15 cellular contexts compared by ENCODE assay signal in genomic region chr11:2179516-2179915, GRCh38. TPM values are rescaled to one million over a fixed set of nuclear protein-coding genes. Genes with fewer than 3 reads are reported as not detected.
A peak's percentile ranks its signal among the peaks of the same experiment; 100 is the strongest.
DNase-seq lines count a peak whose midpoint lies in the region; ATAC-seq and TF ChIP-seq lines count a peak whose summit lies in the region.
"Had no signal": no experiment of that assay in that cellular context is flagged by ENCODE, and none has a peak within 500 bp of the region (broad histone marks: within the 10 kb centered on the region; RNA-seq: fewer than 3 reads in every experiment).

No MANE protein-coding gene starts in this region.

- H3K4me3 Mint-ChIP-seq in activated CD4-positive, alpha-beta T cell treated with anti-CD3 and anti-CD28 coated beads, Interleukin-2, amount 10 ng/mL, durations not matched to agents 7 days and 5 days: no peak overlapping the region
- H3K4me3 Mint-ChIP-seq: CD4-positive, alpha-beta memory T cell; GM23338 had no signal

- peak overlapping the region in 4 of 11 experiments; percentile 10 to 37 (median 23); a peak in 3 of 22 replicates for H3K9ac ChIP-seq in BLaER1 treated with 17β-estradiol and CSF1 and Interleukin-3, amounts not matched to agents 10 nM and 100 nM
- peak overlapping the region; percentile 83 for H3K9ac ChIP-seq in PC-3 (ENCODE audit: low read length)

- no peak overlapping the region for H3K27ac ChIP-seq in BLaER1 treated with 17β-estradiol and CSF1 and Interleukin-3, amounts not matched to agents 10 nM and 100 nM
- H3K27ac ChIP-seq in PC-3 (ENCODE audit: low read length) (peak overlapping the region; percentile 91), foreskin keratinocyte (peak overlapping the region; percentile 5), suprapubic skin (peak overlapping the region; percentile 45), right atrium auricular region (no peak overlapping the region)
- H3K27ac ChIP-seq: C4-2B had no signal

- peaks cover 0 to 10% (median 0%) of the 10 kb centered on the region in 11 experiments; a peak in 5 of 22 replicates for H4K20me1 ChIP-seq in BLaER1 treated with 17β-estradiol and CSF1 and Interleukin-3, amounts not matched to agents 10 nM and 100 nM
- no peaks in the 10 kb centered on the region for H4K20me1 ChIP-seq in PC-3 (ENCODE audit: low read length)

- no peak overlapping the region for H3K27ac Mint-ChIP-seq in activated CD4-positive, alpha-beta T cell treated with anti-CD3 and anti-CD28 coated beads, Interleukin-2, amount 10 ng/mL, durations not matched to agents 7 days and 5 days
- H3K27ac Mint-ChIP-seq: CD4-positive, alpha-beta memory T cell; GM23338 had no signal

- no peaks in the 10 kb centered on the region for H3K36me3 Mint-ChIP-seq in activated CD4-positive, alpha-beta T cell treated with anti-CD3 and anti-CD28 coated beads, Interleukin-2, amount 10 ng/mL, durations not matched to agents 7 days and 5 days (ENCODE audit: low read depth)
- H3K36me3 Mint-ChIP-seq: CD4-positive, alpha-beta memory T cell had no signal

- no peaks in the 10 kb centered on the region for H3K9me3 ChIP-seq in BLaER1 treated with 17β-estradiol and CSF1 and Interleukin-3, amounts not matched to agents 10 nM and 100 nM (replicated peaks in 1 of 11)
- no peaks in the 10 kb centered on the region for H3K9me3 ChIP-seq in PC-3 (ENCODE audit: low read length)
- H3K9me3 ChIP-seq in suprapubic skin: no peaks in the 10 kb centered on the region
- no peaks in the 10 kb centered on the region for H3K9me3 ChIP-seq in right atrium auricular region

- no peak overlapping the region for H3K4me3 ChIP-seq in BLaER1 treated with 17β-estradiol and CSF1 and Interleukin-3, amounts not matched to agents 10 nM and 100 nM
- no peak overlapping the region for H3K4me3 ChIP-seq in PC-3 (ENCODE audit: low read length)
- H3K4me3 ChIP-seq in suprapubic skin: no peak overlapping the region
- H3K4me3 ChIP-seq in right atrium auricular region: no peak overlapping the region
- H3K4me3 ChIP-seq: GM23338 had no signal

- no peak for TF ChIP-seq POLR2A in suprapubic skin (IDR thresholded peaks at IDR 0.05)

- 47% methylated on average over 3 of the region's 10 CpGs for WGBS in suprapubic skin

- H3K4me2 ChIP-seq in BLaER1 treated with 17β-estradiol and CSF1 and Interleukin-3, amounts not matched to agents 10 nM and 100 nM: peak overlapping the region in 9 of 11 experiments; percentile 45 to 92 (median 75); a peak in 18 of 22 replicates
- H3K4me2 ChIP-seq in PC-3 (ENCODE audit: low read length): peak overlapping the region; percentile 72
- H3K4me2 ChIP-seq: GM23338 had no signal

- H2AFZ ChIP-seq in PC-3 (ENCODE audit: low read length): no peak overlapping the region
- H2AFZ ChIP-seq: GM23338 had no signal

- no peaks in the 10 kb centered on the region for H3K4me1 Mint-ChIP-seq in activated CD4-positive, alpha-beta T cell treated with anti-CD3 and anti-CD28 coated beads, Interleukin-2, amount 10 ng/mL, durations not matched to agents 7 days and 5 days
- H3K4me1 Mint-ChIP-seq: GM23338 had no signal

- TF ChIP-seq EP300 in suprapubic skin (IDR thresholded peaks at IDR 0.05): no peak

- DNase-seq in PC-3 (no peak), foreskin keratinocyte (no peak), suprapubic skin (ENCODE audit: low spot score in 2 of 2) (no peak), right atrium auricular region (ENCODE audit: low spot score) (no peak)
- no peak for DNase-seq in activated CD4-positive, alpha-beta T cell treated with anti-CD3 and anti-CD28 coated beads, Interleukin-2, amount 10 ng/mL, durations not matched to agents 7 days and 5 days
- DNase-seq: CD4-positive, alpha-beta memory T cell; DMS153; DMS79 treated with DMSO at 0.1 percent for 48 hours; H7 had no signal

- TF ChIP-seq CTCF in PC-3 (conservative IDR thresholded peaks at IDR 0.05; ENCODE audit: low read depth, low read length) (no peak), foreskin keratinocyte (conservative IDR thresholded peaks at IDR 0.05) (no peak), suprapubic skin (IDR thresholded peaks at IDR 0.05) (no peak), right atrium auricular region (IDR thresholded peaks at IDR 0.05) (no peak)

- ATAC-seq in PC-3 (no peak), foreskin keratinocyte (no peak), HG03039 (IDR thresholded peaks at IDR 0.05; ENCODE audit: unreplicated experiment) (no peak)
- ATAC-seq: GM23338, HepG2 had no signal

- H3F3A ChIP-seq in PC-3 (ENCODE audit: low read length, unreplicated experiment): no peaks in the 10 kb centered on the region

- H3K9me2 ChIP-seq in PC-3 (replicated peaks; ENCODE audit: low read length): no peaks in the 10 kb centered on the region

- no peaks in the 10 kb centered on the region for H3K36me3 ChIP-seq in BLaER1 treated with 17β-estradiol and CSF1 and Interleukin-3, amounts not matched to agents 10 nM and 100 nM
- H3K36me3 ChIP-seq in PC-3 (ENCODE audit: low read depth, low read length): no peaks in the 10 kb centered on the region
- H3K36me3 ChIP-seq in suprapubic skin: no peaks in the 10 kb centered on the region
- no peaks in the 10 kb centered on the region for H3K36me3 ChIP-seq in right atrium auricular region

- intact Hi-C loops in PC-3 (cut with micrococcal nuclease): no loop called here

- no TSS peak for BruUV-seq in PC-3 (replicated peaks; lab: Mats Ljungman, UMichigan)

- POLR2A ChIA-PET in PC-3 (lab: Charles Lee; ENCODE audit: unreplicated experiment): no interaction called here
- POLR2A ChIA-PET in activated CD4-positive, alpha-beta T cell treated with anti-CD3 and anti-CD28 coated beads, Interleukin-2, amount 10 ng/mL, durations not matched to agents 7 days and 5 days (lab: Charles Lee): no interaction called here

- 0 out of 2 replicates have a peak, but pooled peaks cover 7% of the 10 kb centered on the region for H3K79me2 ChIP-seq in PC-3 (ENCODE audit: low read length)

- CTCF ChIA-PET in PC-3 (lab: Charles Lee): no interaction called here
- CTCF ChIA-PET in activated CD4-positive, alpha-beta T cell treated with anti-CD3 and anti-CD28 coated beads, Interleukin-2, amount 10 ng/mL, durations not matched to agents 7 days and 5 days (lab: Charles Lee): no interaction called here

- H3K9me3 Mint-ChIP-seq in activated CD4-positive, alpha-beta T cell treated with anti-CD3 and anti-CD28 coated beads, Interleukin-2, amount 10 ng/mL, durations not matched to agents 7 days and 5 days: peaks cover 2% of the 10 kb centered on the region
- H3K9me3 Mint-ChIP-seq: CD4-positive, alpha-beta memory T cell; GM23338 had no signal

- no peaks in the 10 kb centered on the region for H3K27me3 Mint-ChIP-seq in activated CD4-positive, alpha-beta T cell treated with anti-CD3 and anti-CD28 coated beads, Interleukin-2, amount 10 ng/mL, durations not matched to agents 7 days and 5 days

- peaks cover 0 to 21% (median 12%) of the 10 kb centered on the region in 11 experiments; a peak in 14 of 22 replicates for H3K27me3 ChIP-seq in BLaER1 treated with 17β-estradiol and CSF1 and Interleukin-3, amounts not matched to agents 10 nM and 100 nM
- no peaks in the 10 kb centered on the region for H3K27me3 ChIP-seq in PC-3 (ENCODE audit: low read length)
- no peaks in the 10 kb centered on the region for H3K27me3 ChIP-seq in foreskin keratinocyte
- H3K27me3 ChIP-seq in suprapubic skin: peaks cover 43% of the 10 kb centered on the region
- no peaks in the 10 kb centered on the region for H3K27me3 ChIP-seq in right atrium auricular region

- peaks cover 9 to 37% (median 27%) of the 10 kb centered on the region in 10 experiments; a peak in 17 of 20 replicates for H3K4me1 ChIP-seq in BLaER1 treated with 17β-estradiol and CSF1 and Interleukin-3, amounts not matched to agents 10 nM and 100 nM
- H3K4me1 ChIP-seq in PC-3 (ENCODE audit: insufficient read depth, low read length): peaks cover 68% of the 10 kb centered on the region
- H3K4me1 ChIP-seq in foreskin keratinocyte: peaks cover 33% of the 10 kb centered on the region
- H3K4me1 ChIP-seq in suprapubic skin: peaks cover 35% of the 10 kb centered on the region
- H3K4me1 ChIP-seq in right atrium auricular region: no peaks in the 10 kb centered on the region

RNA-seq across cellular contexts. Expression of gene TH, which starts 7.9 kb away (rescaled TPM):
- total RNA-seq in PC-3 (2014; rRNA removed): 8.3 and 11.2 TPM in 2 replicates
- total RNA-seq in foreskin keratinocyte: 2.0 and 2.9 TPM in 2 replicates
- polyA plus RNA-seq in foreskin keratinocyte: 3.6 and 3.7 TPM in 2 replicates
- total RNA-seq in suprapubic skin: 1 to 10 TPM in 1 of 4 donors, under 1 TPM in 1, not detected in 2; 0.34 to 1.0 TPM
- total RNA-seq in activated CD4-positive, alpha-beta T cell treated with anti-CD3 and anti-CD28 coated beads, Interleukin-2, amount 10 ng/mL, durations not matched to agents 7 days and 5 days: not detected
- total RNA-seq in right atrium auricular region: not detected
- total RNA-seq: CD4-positive, alpha-beta memory T cell; GM23338; H7; HepG2 had no signal
- polyA plus RNA-seq: CD4-positive, alpha-beta memory T cell had no signal

RNA-seq across cellular contexts. Expression of gene INS, which starts 18.5 kb away (rescaled TPM):
- total RNA-seq in PC-3 (2014; rRNA removed) (not detected in 2 replicates), foreskin keratinocyte (not detected in 2 replicates), suprapubic skin (not detected), right atrium auricular region (not detected)
- not detected in 2 replicates for polyA plus RNA-seq in foreskin keratinocyte
- total RNA-seq in activated CD4-positive, alpha-beta T cell treated with anti-CD3 and anti-CD28 coated beads, Interleukin-2, amount 10 ng/mL, durations not matched to agents 7 days and 5 days: not detected
- total RNA-seq: A172; CD4-positive, alpha-beta memory T cell; GM23338; H7; HepG2 had no signal
- polyA plus RNA-seq: CD4-positive, alpha-beta memory T cell; GM23338; HepG2 had no signal

RNA-seq across cellular contexts. Expression of gene IGF2, which starts 40.3 kb away (rescaled TPM):
- total RNA-seq in PC-3 (2014; rRNA removed) (5.0 and 5.1 TPM in 2 replicates), foreskin keratinocyte (under 0.01 and 0.14 TPM in 2 replicates), suprapubic skin (1 to 10 TPM; 3.2 to 9.7 (median 5.6) TPM), right atrium auricular region (10 to 100 TPM; 43.2 to 61.9 TPM)
- 0.06 and 0.29 TPM in 2 replicates for polyA plus RNA-seq in foreskin keratinocyte
- total RNA-seq in activated CD4-positive, alpha-beta T cell treated with anti-CD3 and anti-CD28 coated beads, Interleukin-2, amount 10 ng/mL, durations not matched to agents 7 days and 5 days: under 1 TPM; 0.07 to 0.08 TPM
- total RNA-seq: CD4-positive, alpha-beta memory T cell had no signal
- polyA plus RNA-seq: CD4-positive, alpha-beta memory T cell had no signal

Comparison
In these comparisons a context has a peak if more than half of its experiments do, and no peak if none do; other contexts are left out.
1. H3K27ac ChIP-seq: peak in PC-3 (single experiment), foreskin keratinocyte (single experiment) and suprapubic skin (single experiment); none in BLaER1 treated with 17β-estradiol and CSF1 and Interleukin-3, amounts not matched to agents 10 nM and 100 nM (0 of 11) and right atrium auricular region (0 of 2).